ENCODE assay signal across 8 cellular contexts in genomic region chr17:48636177-48637018, GRCh38. TPM values are rescaled to one million over a fixed set of nuclear protein-coding genes. Genes with fewer than 3 reads are reported as not detected.
DNase-seq lines count a peak whose midpoint lies in the region; ATAC-seq, FAIRE-seq and TF ChIP-seq lines count a peak whose summit lies in the region.

No MANE protein-coding gene starts in this region.

- DNase-seq in NCI-H2029 treated with DMSO at 0.1 percent for 48 hours (lab: John Stamatoyannopoulos, UW) (peak; percentile 55), H1 (ENCODE audit: low read depth in 1 of 2, low spot score in 2 of 2) (peak; percentile 85 to 98), naive B cell (no peak), transverse colon (peak; percentile 89)
- DNase-seq in activated CD4-positive, alpha-beta T cell treated with anti-CD3 and anti-CD28 coated beads for 48 hours, result peak; percentile 89

- H4K8ac ChIP-seq in H1 (ENCODE audit: extremely low read depth, insufficient read depth, low read length), result no peak overlapping the region

- peak overlapping the region in 2 of 6 donors; percentile 5 to 15 for H3K27ac Mint-ChIP-seq in naive B cell

- H3K4me3 Mint-ChIP-seq in naive B cell, result peak overlapping the region in 2 of 8 donors; percentile 13 to 56

- H4K5ac ChIP-seq in H1 (ENCODE audit: insufficient read length, low read depth, low read length), result no peak overlapping the region

- no peak overlapping the region for H2BK15ac ChIP-seq in H1 (ENCODE audit: low read length)

- CTCF ChIA-PET in H1 (lab: Charles Lee; ENCODE audit: partially characterized antibody), result interaction anchor here (0.6 to 2.8 kb wide), 54 partner anchors 8 to 400 kb away, joined by 3 to 17 read pairs (median 4); partner anchors contain the start of genes HOXB3, HOXB8 and HOXB9

- no peaks in the 10 kb centered on the region for H3K9me3 ChIP-seq in H1 (ENCODE audit: insufficient read depth in 2 of 2, low read depth in 1 of 2, low read length in 1 of 2)
- H3K9me3 ChIP-seq in transverse colon, result no peaks in the 10 kb centered on the region

- TF ChIP-seq EP300 in H1 (IDR thresholded peaks at IDR 0.05; ENCODE audit: borderline replicate concordance in 1 of 2, low read depth in 2 of 2, low read length in 2 of 2) (no peak), transverse colon (IDR thresholded peaks at IDR 0.05; ENCODE audit: low read depth) (no peak)

- no peak overlapping the region for H2AFZ ChIP-seq in H1 (ENCODE audit: low read length)

- H3K36me3 Mint-ChIP-seq in naive B cell, result peaks cover 0 to 11% of the 10 kb centered on the region in 2 donors

- H2AK5ac ChIP-seq in H1 (ENCODE audit: low read depth, low read length), result no peak overlapping the region

- no peak overlapping the region for H3K23ac ChIP-seq in H1 (ENCODE audit: insufficient read length)

- no peaks in the 10 kb centered on the region for H3K79me1 ChIP-seq in H1 (ENCODE audit: low read depth, low read length)

- peaks cover 80 to 98% (median 81%) of the 10 kb centered on the region in 3 donors for H3K27me3 Mint-ChIP-seq in naive B cell

- TF ChIP-seq POLR2A in H1 (IDR thresholded peaks at IDR 0.05; ENCODE audit: control extremely low read depth in 1 of 2, low read depth in 2 of 2, low read length in 2 of 2) (no peak), transverse colon (IDR thresholded peaks at IDR 0.05) (no peak)

- H3K79me2 ChIP-seq in H1 (ENCODE audit: control insufficient read depth in 1 of 2, insufficient read depth in 2 of 2, low read length in 2 of 2), result no peaks in the 10 kb centered on the region

- H3K4me1 ChIP-seq in H1 (replicated peaks in 1 of 4; ENCODE audit: control insufficient read depth in 3 of 4, insufficient read depth in 4 of 4, low read length in 3 of 4) (peaks cover 0 to 5% (median 1%) of the 10 kb centered on the region in 4 experiments; a peak in 3 of 7 replicates), transverse colon (peaks cover 0 to 82% (median 53%) of the 10 kb centered on the region in 4 donors)

- in situ Hi-C loops in transverse colon (cut with MboI; ENCODE audit: low pct_ligation_motif_present in 1 of 4, low pct_unique_long_range_greater_than_20kb in 1 of 4, low sequenced_read_pairs in 3 of 4), result no loop called here

- H3K9me3 Mint-ChIP-seq in naive B cell, result peaks cover 0 to 3% (median 0%) of the 10 kb centered on the region in 7 donors

- no peak overlapping the region for H2BK12ac ChIP-seq in H1 (ENCODE audit: low read depth, low read length)

- peak overlapping the region in 1 of 4 experiments; percentile 13; a peak in 1 of 8 replicates for H3K4me3 ChIP-seq in H1 (ENCODE audit: extremely low read depth in 1 of 4, insufficient read depth in 2 of 4, low read depth in 3 of 4, low read length in 4 of 4)
- peak overlapping the region in 1 of 4 donors; percentile 25 for H3K4me3 ChIP-seq in transverse colon

- TF ChIP-seq RAD21 in H1 (IDR thresholded peaks at IDR 0.05 in 1 of 2, conservative IDR thresholded peaks at IDR 0.05 in 1 of 2; ENCODE audit: low read depth in 2 of 2, low read length in 2 of 2), result peak; percentile 34 to 48; a peak in 3 of 4 replicates

- peaks cover 6 to 37% (median 21%) of the 10 kb centered on the region in 3 donors for H3K4me1 Mint-ChIP-seq in naive B cell

- no peak overlapping the region for H3K18ac ChIP-seq in H1 (ENCODE audit: extremely low read depth, low read length)

- 0 out of 2 replicates have a peak, but pooled peaks cover 2% of the 10 kb centered on the region for H3K23me2 ChIP-seq in H1 (ENCODE audit: low read depth, low read length)

- no peak overlapping the region for H2BK5ac ChIP-seq in H1 (ENCODE audit: low read depth, low read length)

- peaks cover 0 to 6% (median 0%) of the 10 kb centered on the region in 4 experiments; a peak in 1 of 8 replicates for H3K36me3 ChIP-seq in H1 (ENCODE audit: control insufficient read depth in 2 of 4, insufficient read depth in 4 of 4, low read length in 3 of 4)
- H3K36me3 ChIP-seq in transverse colon, result no peaks in the 10 kb centered on the region

- no peak overlapping the region for H3K4me2 ChIP-seq in H1 (ENCODE audit: insufficient read depth in 1 of 2, low read depth in 2 of 2, low read length in 2 of 2)

- no peak overlapping the region for H2BK20ac ChIP-seq in H1 (ENCODE audit: low read length)

- no peak overlapping the region for H3K4ac ChIP-seq in H1 (replicated peaks; ENCODE audit: insufficient read length, low read depth, low read length)

- H3K14ac ChIP-seq in H1 (ENCODE audit: insufficient read length), result no peak overlapping the region

- ATAC-seq in GM18511 (IDR thresholded peaks at IDR 0.05; ENCODE audit: unreplicated experiment), result peak; percentile 65
- ATAC-seq in naive B cell (ENCODE audit: low read depth in 2 of 2), result peak; percentile 47 to 56
- ATAC-seq in HG03025 (IDR thresholded peaks at IDR 0.05; ENCODE audit: low FRiP score, unreplicated experiment), result no peak

- POLR2A ChIA-PET in H1 (lab: Charles Lee; ENCODE audit: partially characterized antibody), result interaction anchor here (1.0 kb wide), 1 partner anchor 10 kb away, joined by 3 read pairs; no protein-coding TSS in a partner anchor

- WGBS in H1 (ENCODE audit: extremely low coverage in 1 of 2, insufficient coverage in 1 of 2, insufficient read length in 1 of 2, insufficient replicate concordance in 2 of 2, low coverage in 1 of 2, low lambda C conversion rate in 2 of 2, missing lambda C conversion rate in 1 of 2), 2 experiments, result 4% methylated on average over 32 of the region's 39 CpGs; no CpG with 5 or more reads in 1 of the 2 experiments
- 6 to 8% methylated on average over 20 to 34 of the region's 39 CpGs for WGBS in transverse colon (ENCODE audit: low coverage in 1 of 2), 2 donors

- H2BK120ac ChIP-seq in H1 (replicated peaks; ENCODE audit: low read depth, low read length), result no peak overlapping the region

- H3K27me3 ChIP-seq in H1 (replicated peaks in 1 of 4; ENCODE audit: control insufficient read depth in 3 of 4, extremely low read depth in 1 of 4, insufficient read depth in 3 of 4, low read length in 3 of 4) (peaks cover 98 to 100% (median 99%) of the 10 kb centered on the region in 4 experiments), transverse colon (peaks cover 97% of the 10 kb centered on the region)

- H3K27ac ChIP-seq in 22Rv1 (no peak overlapping the region), H1 (ENCODE audit: low read depth, low read length) (no peak overlapping the region), transverse colon (peak overlapping the region; percentile 83 to 93 (median 88))

- TF ChIP-seq CTCF in 22Rv1 (IDR thresholded peaks at IDR 0.05) (peak; percentile 94), H1 (IDR thresholded peaks at IDR 0.05; ENCODE audit: control extremely low read depth in 1 of 3, insufficient read depth in 1 of 3, low read depth in 1 of 3, low read length in 3 of 3) (peak; percentile 77 to 82 (median 79)), transverse colon (IDR thresholded peaks at IDR 0.05) (peak; percentile 55 to 70 (median 67))

- intact Hi-C loops in transverse colon (cut with DNase I; ENCODE audit: low total_unique reads), result no loop called here

- no peak for FAIRE-seq in H1 (lab: Jason Lieb, UNC)

- no peak overlapping the region for H3K56ac ChIP-seq in H1 (replicated peaks; ENCODE audit: insufficient read length, low read depth, low read length)

- H3K9ac ChIP-seq in H1 (replicated peaks in 1 of 4; ENCODE audit: extremely low read depth in 1 of 4, low read depth in 3 of 4, low read length in 3 of 4), result no peak overlapping the region

- H4K91ac ChIP-seq in H1 (replicated peaks; ENCODE audit: insufficient read length, low read length), result no peak overlapping the region

- H4K20me1 ChIP-seq in H1 (replicated peaks in 1 of 2; ENCODE audit: control insufficient read depth in 1 of 2, insufficient read depth in 2 of 2, low read length in 2 of 2), result peaks cover 26% of the 10 kb centered on the region in 2 experiments

RNA-seq across cellular contexts. Expression of gene HOXB9, which starts 10.2 kb away (rescaled TPM):
- total RNA-seq in H1 (2021; fragmentation: NEBNext Ultra II Directional; extraction: Animal tissue kit (Norgen Biotek cat#: 25700)), result not detected in 2 replicates
- not detected in 2 replicates for polyA plus RNA-seq in H1 (2011; rRNA removed)
- polyA plus RNA-seq in H1 (2011; cell fraction: cytosol; rRNA removed), result not detected
- polyA plus RNA-seq in H1 (2011; cell fraction: nucleus; rRNA removed), result not detected
- 0.15 to 0.17 TPM in 2 of 4 replicates, not detected in the others for polyA plus RNA-seq in H1 (2012, experiment 1 of 2)
- 0.17 TPM for polyA plus RNA-seq in H1 (2012, experiment 2 of 2)
- polyA plus RNA-seq in H1 (2013, experiment 1 of 2), result 0.02 TPM
- not detected for polyA plus RNA-seq in H1 (2013, experiment 2 of 2)
- polyA minus RNA-seq in H1 (2011; rRNA and poly(A)+ RNA removed), result not detected in 2 replicates
- not detected for polyA minus RNA-seq in H1 (2011; cell fraction: cytosol; rRNA and poly(A)+ RNA removed)
- not detected for polyA minus RNA-seq in H1 (2011; cell fraction: nucleus; rRNA and poly(A)+ RNA removed)
- not detected for polyA plus RNA-seq in naive B cell (ENCODE audit: low read depth in 6 of 6)
- 10 to 100 TPM; 19.8 to 54.3 (median 29.4) TPM for total RNA-seq in transverse colon

RNA-seq across cellular contexts. Expression of gene HOXB8, which starts 21.3 kb away (rescaled TPM):
- total RNA-seq in H1 (2021; fragmentation: NEBNext Ultra II Directional; extraction: Animal tissue kit (Norgen Biotek cat#: 25700)), result not detected in 2 replicates
- polyA plus RNA-seq in H1 (2011; rRNA removed) (not detected in 2 replicates), naive B cell (ENCODE audit: low read depth in 6 of 6) (not detected)
- not detected for polyA plus RNA-seq in H1 (2011; cell fraction: cytosol; rRNA removed)
- not detected for polyA plus RNA-seq in H1 (2011; cell fraction: nucleus; rRNA removed)
- not detected in 4 replicates for polyA plus RNA-seq in H1 (2012, experiment 1 of 2)
- polyA plus RNA-seq in H1 (2012, experiment 2 of 2), result 0.09 TPM
- not detected for polyA plus RNA-seq in H1 (2013, experiment 1 of 2)
- polyA plus RNA-seq in H1 (2013, experiment 2 of 2), result not detected
- not detected in 2 replicates for polyA minus RNA-seq in H1 (2011; rRNA and poly(A)+ RNA removed)
- polyA minus RNA-seq in H1 (2011; cell fraction: cytosol; rRNA and poly(A)+ RNA removed), result not detected
- not detected for polyA minus RNA-seq in H1 (2011; cell fraction: nucleus; rRNA and poly(A)+ RNA removed)
- 10 to 100 TPM in 2 of 4 donors, 1 to 10 TPM in 2; 1.8 to 21.3 (median 8.9) TPM for total RNA-seq in transverse colon

RNA-seq across cellular contexts. Expression of gene HOXB7, which starts 25.6 kb away (rescaled TPM):
- total RNA-seq in H1 (2021; fragmentation: NEBNext Ultra II Directional; extraction: Animal tissue kit (Norgen Biotek cat#: 25700)), result not detected in 2 replicates
- polyA plus RNA-seq in H1 (2011; rRNA removed) (not detected in 2 replicates), naive B cell (ENCODE audit: low read depth in 6 of 6) (under 1 TPM in 2 of 6 donors, not detected in 4; 0.24 to 0.58 TPM)
- polyA plus RNA-seq in H1 (2011; cell fraction: cytosol; rRNA removed), result not detected
- not detected for polyA plus RNA-seq in H1 (2011; cell fraction: nucleus; rRNA removed)
- not detected in 4 replicates for polyA plus RNA-seq in H1 (2012, experiment 1 of 2)
- not detected for polyA plus RNA-seq in H1 (2012, experiment 2 of 2)
- polyA plus RNA-seq in H1 (2013, experiment 1 of 2), result not detected
- polyA plus RNA-seq in H1 (2013, experiment 2 of 2), result not detected
- polyA minus RNA-seq in H1 (2011; rRNA and poly(A)+ RNA removed), result not detected in 2 replicates
- polyA minus RNA-seq in H1 (2011; cell fraction: cytosol; rRNA and poly(A)+ RNA removed), result not detected
- not detected for polyA minus RNA-seq in H1 (2011; cell fraction: nucleus; rRNA and poly(A)+ RNA removed)
- total RNA-seq in transverse colon, result 10 to 100 TPM in 3 of 4 donors, not detected in 1; 11.2 to 20.9 (median 16.7) TPM

RNA-seq across cellular contexts. Expression of gene HOXB6, which starts 31.6 kb away (rescaled TPM):
- total RNA-seq in H1 (2021; fragmentation: NEBNext Ultra II Directional; extraction: Animal tissue kit (Norgen Biotek cat#: 25700)), result not detected in 2 replicates
- polyA plus RNA-seq in H1 (2011; rRNA removed) (not detected in 2 replicates), naive B cell (ENCODE audit: low read depth in 6 of 6) (not detected)
- not detected for polyA plus RNA-seq in H1 (2011; cell fraction: cytosol; rRNA removed)
- polyA plus RNA-seq in H1 (2011; cell fraction: nucleus; rRNA removed), result not detected
- polyA plus RNA-seq in H1 (2012, experiment 1 of 2), result 0.09 to 0.17 TPM in 2 of 4 replicates, not detected in the others
- not detected for polyA plus RNA-seq in H1 (2012, experiment 2 of 2)
- not detected for polyA plus RNA-seq in H1 (2013, experiment 1 of 2)
- not detected for polyA plus RNA-seq in H1 (2013, experiment 2 of 2)
- polyA minus RNA-seq in H1 (2011; rRNA and poly(A)+ RNA removed), result not detected in 2 replicates
- polyA minus RNA-seq in H1 (2011; cell fraction: cytosol; rRNA and poly(A)+ RNA removed), result not detected
- polyA minus RNA-seq in H1 (2011; cell fraction: nucleus; rRNA and poly(A)+ RNA removed), result not detected
- total RNA-seq in transverse colon, result 10 to 100 TPM; 42.7 to 78.4 (median 62.5) TPM

RNA-seq across cellular contexts. Expression of gene HOXB5, which starts 42.8 kb away (rescaled TPM):
- total RNA-seq in H1 (2021; fragmentation: NEBNext Ultra II Directional; extraction: Animal tissue kit (Norgen Biotek cat#: 25700)), result not detected in 2 replicates
- not detected in 2 replicates for polyA plus RNA-seq in H1 (2011; rRNA removed)
- not detected for polyA plus RNA-seq in H1 (2011; cell fraction: cytosol; rRNA removed)
- not detected for polyA plus RNA-seq in H1 (2011; cell fraction: nucleus; rRNA removed)
- not detected in 4 replicates for polyA plus RNA-seq in H1 (2012, experiment 1 of 2)
- not detected for polyA plus RNA-seq in H1 (2012, experiment 2 of 2)
- polyA plus RNA-seq in H1 (2013, experiment 1 of 2), result not detected
- polyA plus RNA-seq in H1 (2013, experiment 2 of 2), result not detected
- polyA minus RNA-seq in H1 (2011; rRNA and poly(A)+ RNA removed), result 0.07 TPM in 1 of 2 replicates, not detected in the other
- polyA minus RNA-seq in H1 (2011; cell fraction: cytosol; rRNA and poly(A)+ RNA removed), result not detected
- not detected for polyA minus RNA-seq in H1 (2011; cell fraction: nucleus; rRNA and poly(A)+ RNA removed)
- not detected for polyA plus RNA-seq in naive B cell (ENCODE audit: low read depth in 6 of 6)
- 10 to 100 TPM; 10.5 to 35.4 (median 18.7) TPM for total RNA-seq in transverse colon

Comparison
In these comparisons a context has a peak if more than half of its experiments do, and no peak if none do; other contexts are left out.
1. H3K27ac ChIP-seq: peak in transverse colon (4 of 4); none in 22Rv1 (single experiment) and H1 (single experiment).
2. RNA of gene HOXB9, which starts 10.2 kb away (total RNA-seq): 19.8 to 54.3 TPM in transverse colon; not detected in H1; every median in the first group is over 10 times any median in the second.
3. Peak in every context shown above with its lines, with median percentiles within 50 percentile points of each other: CTCF ChIP-seq.